8 cellular contexts compared by ENCODE assay signal in genomic region chr6:31087494-31088089, GRCh38. TPM values are rescaled to one million over a fixed set of nuclear protein-coding genes. Genes with fewer than 3 reads are reported as not detected.
DNase-seq lines count a peak whose midpoint lies in the region; ATAC-seq and TF ChIP-seq lines count a peak whose summit lies in the region.

No MANE protein-coding gene starts in this region.

- TF ChIP-seq CTCF in HFF-Myc (IDR thresholded peaks at IDR 0.05; ENCODE audit: low read depth, low read length, missing control alignments), result peak; percentile 74

- DNase-seq in Caki2 (ENCODE audit: low read depth), result peak; percentile 59
- peak; percentile 74 for DNase-seq in HFF-Myc (ENCODE audit: extremely low read depth, low read depth)
- peak; percentile 47 for DNase-seq in NCI-H446 treated with DMSO at 0.1 percent for 48 hours (lab: John Stamatoyannopoulos, UW)
- peak; percentile 83 for DNase-seq in activated CD4-positive, alpha-beta T cell treated with anti-CD3 and anti-CD28 coated beads for 1 hour
- peak; percentile 84 to 85 for DNase-seq in central memory CD8-positive, alpha-beta T cell (ENCODE audit: low spot score in 2 of 2)
- peak; percentile 74 for DNase-seq in left lobe of liver (ENCODE audit: low spot score)
- peak; percentile 95 for DNase-seq in stimulated activated CD4-positive, alpha-beta T cell treated with anti-CD3 and anti-CD28 coated beads, Interleukin-4, amount 100 ng/mL, for 24 hours

- peak; percentile 100 for ATAC-seq in central memory CD8-positive, alpha-beta T cell (replicated peaks; ENCODE audit: extremely low read depth, poor library complexity, severe bottlenecking)
- ATAC-seq in left lobe of liver (peak; percentile 100), GM18873 (IDR thresholded peaks at IDR 0.05; ENCODE audit: low FRiP score, unreplicated experiment) (no peak)

- in situ Hi-C loops in Caki2 (cut with HindIII; ENCODE audit: low pct_unique_long_range_greater_than_20kb, low sequenced_read_pairs), result no loop called here

- no peak overlapping the region for H3K4me3 Mint-ChIP-seq in central memory CD8-positive, alpha-beta T cell

- peak overlapping the region; percentile 87 for H3K27ac Mint-ChIP-seq in central memory CD8-positive, alpha-beta T cell (ENCODE audit: low read depth)

- no peaks in the 10 kb centered on the region for H3K9me3 Mint-ChIP-seq in central memory CD8-positive, alpha-beta T cell

- H3K4me1 Mint-ChIP-seq in central memory CD8-positive, alpha-beta T cell, result peaks cover 8% of the 10 kb centered on the region

- peaks cover 30% of the 10 kb centered on the region for H3K27me3 Mint-ChIP-seq in central memory CD8-positive, alpha-beta T cell

- peaks cover 2% of the 10 kb centered on the region for H3K36me3 Mint-ChIP-seq in central memory CD8-positive, alpha-beta T cell (ENCODE audit: insufficient read depth)

- H3K4me3 ChIP-seq in HFF-Myc (replicated peaks; ENCODE audit: low read depth, low read length), result no peak overlapping the region

RNA-seq across cellular contexts. Expression of gene C6orf15, which starts 24.8 kb away (rescaled TPM):
- not detected in 2 replicates for total RNA-seq in Caki2 (2014; rRNA removed; shearing (Covaris generic); ENCODE audit: low replicate concordance)
- not detected for total RNA-seq in left lobe of liver

RNA-seq across cellular contexts. Expression of gene PSORS1C1, which starts 27.0 kb away (rescaled TPM):
- 0.20 and 1.8 TPM in 2 replicates for total RNA-seq in Caki2 (2014; rRNA removed; shearing (Covaris generic); ENCODE audit: low replicate concordance)
- total RNA-seq in left lobe of liver, result not detected

RNA-seq across cellular contexts. Expression of gene CDSN, which starts 32.7 kb away (rescaled TPM):
- not detected in 2 replicates for total RNA-seq in Caki2 (2014; rRNA removed; shearing (Covaris generic); ENCODE audit: low replicate concordance)
- not detected for total RNA-seq in left lobe of liver

RNA-seq across cellular contexts. Expression of gene PSORS1C2, which starts 51.3 kb away (rescaled TPM):
- total RNA-seq in Caki2 (2014; rRNA removed; shearing (Covaris generic); ENCODE audit: low replicate concordance), result not detected in 2 replicates
- not detected for total RNA-seq in left lobe of liver
